In the genomic region with DNA sequence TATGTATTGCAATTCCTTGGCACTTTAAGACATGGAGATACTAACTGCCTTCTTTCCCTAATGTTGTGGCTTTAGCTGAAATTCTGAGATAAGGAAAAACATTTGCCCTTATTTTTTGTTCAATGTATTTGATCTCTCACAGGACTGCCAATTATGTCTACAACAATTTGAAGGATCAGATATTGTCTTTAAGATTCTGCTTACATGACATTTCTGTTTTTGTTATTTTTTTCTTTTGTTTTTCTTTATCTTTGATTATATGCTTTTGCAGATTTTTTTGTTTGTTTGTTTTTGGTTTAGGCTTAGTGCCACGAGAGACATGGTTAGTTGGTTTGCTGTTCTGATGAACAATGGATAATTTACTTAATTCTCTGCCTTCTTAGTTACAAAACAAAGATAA, we compare ENCODE assay signal across 28 cellular contexts.
"Had no signal": no experiment of that assay in that cellular context is flagged by ENCODE, and none has a peak within 500 bp of the region (broad histone marks: within the 10 kb centered on the region; RNA-seq: fewer than 3 reads in every experiment).

No MANE protein-coding gene starts in this region.

- H3K4me3 ChIP-seq: coronary artery had no signal

- H3K27me3 ChIP-seq: brain microvascular endothelial cell had no signal

- ATAC-seq: activated CD4-positive, CD25-positive, alpha-beta regulatory T cell treated with anti-CD3 and anti-CD28 coated beads, Interleukin-2, amount 50 U/mL, for 24 hours; activated CD8-positive, alpha-beta T cell treated with anti-CD3 and anti-CD28 coated beads for 36 hours; activated T-cell treated with anti-CD3 and anti-CD28 coated beads, Interleukin-2, amount 50 U/mL, for 4 hours; activated T-helper 17 cell treated with anti-CD3 and anti-CD28 coated beads, Interleukin-2, amount 50 U/mL, for 72 hours; effector memory CD8-positive, alpha-beta T cell; esophagus mucosa; T-helper 17 cell had no signal

- DNase-seq: activated B cell treated with CpG ODN at 0.5 μM for 24 hours; activated CD4-positive, alpha-beta T cell treated with anti-CD3 and anti-CD28 coated beads for 48 hours; activated CD4-positive, alpha-beta T cell treated with anti-CD3 and anti-CD28 coated beads, Interleukin-2, amount 50 U/mL, for 1 hour; activated CD4-positive, alpha-beta T cell treated with anti-CD3 and anti-CD28 coated beads, Interleukin-2, amount 50 U/mL, for 48 hours; activated CD8-positive, alpha-beta memory T cell treated with anti-CD3 and anti-CD28 coated beads for 24 hours; activated CD8-positive, alpha-beta T cell treated with anti-CD3 and anti-CD28 coated beads for 36 hours; activated effector memory CD4-positive, alpha-beta T cell treated with Interleukin-2 at 50 U/mL for 16 hours; activated gamma-delta T cell treated with Interleukin-2 at 50 U/mL for 16 hours; activated naive CD4-positive, alpha-beta T cell treated with anti-CD3 and anti-CD28 coated beads, Interleukin-2, amount 50 U/mL, for 16 hours; activated naive CD4-positive, alpha-beta T cell treated with Interleukin-2 at 50 U/mL for 16 hours; activated T-cell treated with anti-CD3 and anti-CD28 coated beads, Interleukin-2, amount 50 U/mL, for 4 hours; amniotic stem cell; anterior cingulate cortex; brain microvascular endothelial cell; dermis blood vessel endothelial cell; effector CD4-positive, alpha-beta T cell; effector memory CD8-positive, alpha-beta T cell; foreskin fibroblast; head of caudate nucleus; T-helper 17 cell; T1000; WERI-Rb-1 had no signal

- H3K27ac ChIP-seq: brain microvascular endothelial cell, coronary artery, WERI-Rb-1 had no signal

- H3K36me3 ChIP-seq: brain microvascular endothelial cell, WERI-Rb-1 had no signal

- FAIRE-seq: bronchial epithelial cell, frontal cortex had no signal
